In the genomic region with DNA sequence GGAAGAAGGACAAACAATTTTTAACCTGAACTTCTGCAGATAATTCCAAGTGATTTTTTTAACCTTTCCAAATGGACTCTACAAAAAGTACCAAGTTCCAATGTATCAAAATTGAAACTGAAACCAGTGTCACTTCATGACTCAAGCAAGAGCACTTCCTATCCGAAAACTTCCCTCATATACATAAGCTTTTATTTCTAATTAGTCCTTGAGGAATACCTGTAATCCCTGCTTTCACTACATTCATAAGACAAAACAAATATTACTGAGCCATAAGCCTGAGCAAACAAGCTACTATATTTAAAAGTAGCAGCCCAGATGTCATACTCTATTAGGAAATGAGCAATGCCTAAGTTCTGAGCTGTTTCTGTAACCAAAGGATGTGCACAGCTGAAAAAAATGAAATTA, we compare ENCODE assay signal across 8 cellular contexts.
DNase-seq lines count a peak whose midpoint lies in the region; ATAC-seq and TF ChIP-seq lines count a peak whose summit lies in the region.

No MANE protein-coding gene starts in this region.

- H3K27ac ChIP-seq in testis: peak overlapping the region in 1 of 2 donors; percentile 69

- no peaks in the 10 kb centered on the region for H3K36me3 ChIP-seq in testis (ENCODE audit: low read depth, missing control alignments)

- no peaks in the 10 kb centered on the region for H3K9me3 Mint-ChIP-seq in activated B cell treated with CpG ODN at 0.5 μM for 24 hours

- ATAC-seq in GM21786 (IDR thresholded peaks at IDR 0.05; ENCODE audit: unreplicated experiment) (peak; percentile 27), activated B cell treated with CpG ODN at 0.5 μM for 24 hours (ENCODE audit: low read depth) (peak; percentile 36), HG02970 (IDR thresholded peaks at IDR 0.05; ENCODE audit: low FRiP score, unreplicated experiment) (no peak)

- H3K27me3 Mint-ChIP-seq in activated B cell treated with CpG ODN at 0.5 μM for 24 hours: no peaks in the 10 kb centered on the region

- H3K4me3 Mint-ChIP-seq in activated B cell treated with CpG ODN at 0.5 μM for 24 hours: peak overlapping the region; percentile 72

- peaks cover 20% of the 10 kb centered on the region for H3K4me1 ChIP-seq in testis

- 48 to 58% methylated on average over 1 of the region's 1 CpG for WGBS in testis, 2 donors

- H3K36me3 Mint-ChIP-seq in activated B cell treated with CpG ODN at 0.5 μM for 24 hours (ENCODE audit: low read depth): peaks cover 14% of the 10 kb centered on the region

- H3K4me1 Mint-ChIP-seq in activated B cell treated with CpG ODN at 0.5 μM for 24 hours: peaks cover 93% of the 10 kb centered on the region

- POLR2A ChIA-PET in activated B cell treated with CpG ODN at 0.5 μM for 24 hours (lab: Charles Lee): interaction anchor here (0.5 to 4.5 kb wide), 24 partner anchors 8 to 231 kb away, joined by 3 to 63 read pairs (median 4); a partner anchor contains a TSS

- peak overlapping the region; percentile 93 for H3K27ac Mint-ChIP-seq in activated B cell treated with CpG ODN at 0.5 μM for 24 hours

- intact Hi-C loops in activated B cell treated with CpG ODN at 0.5 μM for 24 hours (cut with micrococcal nuclease) (loop anchor here (2.0 to 10.0 kb wide), 4 partner anchors 26 to 700 kb away; no protein-coding TSS in a partner anchor), testis (cut with DNase I; ENCODE audit: low total_unique reads) (no loop called here)

- H3K27me3 ChIP-seq in testis: no peaks in the 10 kb centered on the region

- no peak overlapping the region for H3K4me3 ChIP-seq in testis

- TF ChIP-seq CTCF in activated B cell treated with CpG ODN at 0.5 μM for 24 hours (IDR thresholded peaks at IDR 0.05) (no peak), testis (IDR thresholded peaks at IDR 0.05) (no peak)

- no peak for TF ChIP-seq POLR2A in testis (IDR thresholded peaks at IDR 0.05)

- peak; percentile 36 for DNase-seq in CD1c-positive myeloid dendritic cell (ENCODE audit: extremely low spot score)
- no peak for DNase-seq in activated B cell treated with CpG ODN at 0.5 μM for 24 hours
- peak; percentile 13 for DNase-seq in kidney tubule cell (ENCODE audit: low spot score)
- DNase-seq in NCI-H2107 treated with DMSO at 0.1 percent for 48 hours (lab: John Stamatoyannopoulos, UW; ENCODE audit: unreplicated experiment): no peak
- no peak for DNase-seq in testis
- no peak for DNase-seq in stimulated activated CD4-positive, alpha-beta T cell treated with anti-CD3 and anti-CD28 coated beads, Interleukin-4, amount 100 ng/mL, for 1 hour

- CTCF ChIA-PET in activated B cell treated with CpG ODN at 0.5 μM for 24 hours (lab: Charles Lee): interaction anchor here (0.9 to 2.3 kb wide), 10 partner anchors 9 to 800 kb away, joined by 3 to 12 read pairs (median 4); no protein-coding TSS in a partner anchor

- H3K9me3 ChIP-seq in testis: no peaks in the 10 kb centered on the region

Comparison
In these comparisons a context has a peak if more than half of its experiments do, and no peak if none do; other contexts are left out.
1. DNase-seq: peak in CD1c-positive myeloid dendritic cell (single experiment) and kidney tubule cell (single experiment); none in activated B cell treated with CpG ODN at 0.5 μM for 24 hours (single experiment), NCI-H2107 treated with DMSO at 0.1 percent for 48 hours (single experiment), testis (single experiment) and stimulated activated CD4-positive, alpha-beta T cell treated with anti-CD3 and anti-CD28 coated beads, Interleukin-4, amount 100 ng/mL, for 1 hour (single experiment).